Comparison of ENCODE assay signal across 2 cellular contexts in genomic region chr2:150144546-150145305, GRCh38.
TF ChIP-seq lines count a peak whose summit lies in the region.

No MANE protein-coding gene starts in this region.

TF ChIP-seq in GM23338, 12 proteins besides CTCF, POLR2A, EP300 and RAD21:
- TF ChIP-seq ZNF462 (CRISPR knock-in tag; IDR thresholded peaks at IDR 0.05) (no peak), STAT1 (IDR thresholded peaks at IDR 0.05; ENCODE audit: unreplicated experiment) (no peak), ZNF114 (CRISPR knock-in tag; IDR thresholded peaks at IDR 0.05) (no peak)

TF ChIP-seq in neural cell, 6 proteins besides CTCF, POLR2A, EP300 and RAD21 (continued from another document):
- TF ChIP-seq REST (IDR thresholded peaks at IDR 0.05; ENCODE audit: borderline replicate concordance) (no peak), POLR2AphosphoS5 (IDR thresholded peaks at IDR 0.05) (no peak), MXI1 (conservative IDR thresholded peaks at IDR 0.05; ENCODE audit: poor library complexity, severe bottlenecking) (no peak)
